ENCODE assay signal across 26 cellular contexts in the genomic region with DNA sequence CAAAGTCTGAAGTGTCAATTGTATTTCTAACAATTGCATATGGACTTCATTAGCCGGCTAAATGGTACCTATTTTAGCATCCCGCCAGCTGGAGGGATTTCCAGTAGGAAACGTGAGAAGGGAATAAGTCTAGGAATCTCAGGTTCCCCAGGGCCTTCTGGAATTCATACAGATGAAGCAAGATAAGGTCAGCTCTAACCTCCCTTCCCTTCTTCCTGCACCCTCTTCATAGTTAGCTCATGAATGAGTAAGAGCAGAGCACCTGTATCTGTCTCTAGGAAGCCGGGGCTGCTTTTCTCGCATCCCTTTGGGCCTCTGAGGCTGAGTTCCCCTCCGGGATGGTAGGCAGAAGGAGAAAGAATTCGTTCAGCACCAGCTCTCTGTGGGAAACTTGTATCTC.
"Had no signal": no experiment of that assay in that cellular context is flagged by ENCODE, and none has a peak within 500 bp of the region (broad histone marks: within the 10 kb centered on the region; RNA-seq: fewer than 3 reads in every experiment).

No MANE protein-coding gene starts in this region.

- H3K27me3 ChIP-seq: brain microvascular endothelial cell had no signal

- DNase-seq: activated CD4-positive, alpha-beta memory T cell treated with anti-CD3 and anti-CD28 coated beads, Interleukin-2, amount 10 ng/mL, durations not matched to agents 7 days and 5 days; activated CD4-positive, alpha-beta T cell treated with anti-CD3 and anti-CD28 coated beads for 1 hour; activated CD4-positive, alpha-beta T cell treated with anti-CD3 and anti-CD28 coated beads for 4 hours; activated CD4-positive, alpha-beta T cell treated with anti-CD3 and anti-CD28 coated beads, Interleukin-2, amount 10 ng/mL, durations not matched to agents 7 days and 5 days; activated CD4-positive, alpha-beta T cell treated with anti-CD3 and anti-CD28 coated beads, Interleukin-2, amount 50 U/mL, for 4 hours; activated CD8-positive, alpha-beta memory T cell treated with anti-CD3 and anti-CD28 coated beads, Interleukin-2, amount 50 U/mL, for 48 hours; activated gamma-delta T cell; activated naive CD4-positive, alpha-beta T cell; activated naive CD4-positive, alpha-beta T cell treated with anti-CD3 and anti-CD28 coated beads, Interleukin-2, amount 10 ng/mL, durations not matched to agents 7 days and 5 days; activated naive CD8-positive, alpha-beta T cell treated with anti-CD3 and anti-CD28 coated beads, Interleukin-2, amount 10 ng/mL, durations not matched to agents 7 days and 5 days; activated T-cell treated with anti-CD3 and anti-CD28 coated beads for 4 hours; activated T-cell treated with anti-CD3 and anti-CD28 coated beads, Interleukin-2, amount 50 U/mL, for 24 hours; activated T-cell treated with anti-CD3 and anti-CD28 coated beads, Interleukin-2, amount 50 U/mL, for 72 hours; amniotic stem cell; anterior cingulate cortex; brain microvascular endothelial cell; dorsolateral prefrontal cortex; effector memory CD4-positive, alpha-beta T cell; endodermal cell; head of caudate nucleus; T-helper 2 cell had no signal

- H3K36me3 ChIP-seq: brain microvascular endothelial cell, esophagus muscularis mucosa had no signal

- ATAC-seq: activated naive CD4-positive, alpha-beta T cell treated with anti-CD3 and anti-CD28 coated beads, Interleukin-2, amount 50 U/mL, for 72 hours; activated T-cell treated with anti-CD3 and anti-CD28 coated beads, Interleukin-2, amount 50 U/mL, for 72 hours; WTC11 had no signal

- H3K27ac ChIP-seq: brain microvascular endothelial cell, coronary artery, dorsolateral prefrontal cortex, esophagus muscularis mucosa, VCaP had no signal

- H3K4me1 ChIP-seq: esophagus muscularis mucosa had no signal

- H3K4me3 ChIP-seq: coronary artery, dorsolateral prefrontal cortex, esophagus muscularis mucosa had no signal

- H3K9me3 ChIP-seq: esophagus muscularis mucosa had no signal
